Comparison of ENCODE assay signal across 1 cellular context in the genomic region with DNA sequence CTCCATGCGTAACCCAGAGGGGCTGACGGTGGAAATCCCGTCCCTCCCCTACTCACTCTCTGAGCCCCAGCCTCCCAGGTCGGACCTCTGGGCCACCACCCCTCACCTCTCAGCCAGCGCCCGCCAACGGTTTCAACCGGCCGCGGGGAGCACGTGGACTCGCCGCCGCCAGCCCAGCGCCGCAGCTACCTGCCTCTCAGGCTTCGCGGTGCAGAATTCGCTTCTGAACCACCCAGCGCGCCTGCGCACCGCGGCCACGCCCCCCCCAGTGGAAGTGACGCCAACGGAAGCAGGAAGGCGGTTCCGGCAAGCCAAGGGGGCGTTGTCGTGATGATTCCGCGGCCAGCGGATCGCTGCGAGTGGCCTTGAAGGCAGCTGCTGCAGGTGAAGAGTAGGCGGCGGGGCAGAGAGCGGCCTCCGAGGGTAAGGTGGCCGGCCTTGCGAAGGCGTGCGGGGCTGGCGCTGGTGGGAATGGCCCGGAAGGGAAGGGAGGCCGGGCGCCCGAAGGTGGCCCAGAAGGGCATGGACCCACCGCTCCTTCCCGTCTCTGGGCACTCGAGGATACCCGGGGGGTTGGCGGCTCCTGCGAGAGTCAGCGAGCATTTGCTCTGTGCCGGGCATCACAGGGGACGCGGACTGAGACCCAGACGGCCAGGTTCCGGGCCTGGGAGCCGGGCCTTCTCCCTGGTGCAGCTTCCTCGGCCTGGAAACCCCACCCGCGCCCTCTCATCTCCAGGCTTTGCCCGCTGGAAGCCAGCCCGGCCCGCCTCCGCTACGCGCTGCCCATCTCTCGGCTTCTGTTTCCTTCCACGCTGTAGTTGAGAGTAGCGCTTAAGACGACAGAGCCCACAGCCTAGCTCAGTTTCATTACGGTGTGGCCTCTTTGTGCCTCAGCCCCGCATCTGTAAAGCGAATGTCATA.
TF ChIP-seq lines count a peak whose summit lies in the region.

A gene with protein sequence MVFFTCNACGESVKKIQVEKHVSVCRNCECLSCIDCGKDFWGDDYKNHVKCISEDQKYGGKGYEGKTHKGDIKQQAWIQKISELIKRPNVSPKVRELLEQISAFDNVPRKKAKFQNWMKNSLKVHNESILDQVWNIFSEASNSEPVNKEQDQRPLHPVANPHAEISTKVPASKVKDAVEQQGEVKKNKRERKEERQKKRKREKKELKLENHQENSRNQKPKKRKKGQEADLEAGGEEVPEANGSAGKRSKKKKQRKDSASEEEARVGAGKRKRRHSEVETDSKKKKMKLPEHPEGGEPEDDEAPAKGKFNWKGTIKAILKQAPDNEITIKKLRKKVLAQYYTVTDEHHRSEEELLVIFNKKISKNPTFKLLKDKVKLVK (minus strand): TSS at position 225 of the 921 bp plus-strand sequence. CDS start 6,412 bp downstream, outside the sequence.
A gene with protein sequence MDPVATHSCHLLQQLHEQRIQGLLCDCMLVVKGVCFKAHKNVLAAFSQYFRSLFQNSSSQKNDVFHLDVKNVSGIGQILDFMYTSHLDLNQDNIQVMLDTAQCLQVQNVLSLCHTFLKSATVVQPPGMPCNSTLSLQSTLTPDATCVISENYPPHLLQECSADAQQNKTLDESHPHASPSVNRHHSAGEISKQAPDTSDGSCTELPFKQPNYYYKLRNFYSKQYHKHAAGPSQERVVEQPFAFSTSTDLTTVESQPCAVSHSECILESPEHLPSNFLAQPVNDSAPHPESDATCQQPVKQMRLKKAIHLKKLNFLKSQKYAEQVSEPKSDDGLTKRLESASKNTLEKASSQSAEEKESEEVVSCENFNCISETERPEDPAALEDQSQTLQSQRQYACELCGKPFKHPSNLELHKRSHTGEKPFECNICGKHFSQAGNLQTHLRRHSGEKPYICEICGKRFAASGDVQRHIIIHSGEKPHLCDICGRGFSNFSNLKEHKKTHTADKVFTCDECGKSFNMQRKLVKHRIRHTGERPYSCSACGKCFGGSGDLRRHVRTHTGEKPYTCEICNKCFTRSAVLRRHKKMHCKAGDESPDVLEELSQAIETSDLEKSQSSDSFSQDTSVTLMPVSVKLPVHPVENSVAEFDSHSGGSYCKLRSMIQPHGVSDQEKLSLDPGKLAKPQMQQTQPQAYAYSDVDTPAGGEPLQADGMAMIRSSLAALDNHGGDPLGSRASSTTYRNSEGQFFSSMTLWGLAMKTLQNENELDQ (plus strand): TSS at position 322 of the 921 bp plus-strand sequence. CDS start 9,695 bp downstream, outside the sequence.

TF ChIP-seq in K562, 482 proteins besides CTCF, POLR2A, EP300 and RAD21 (continued from another document and continues in another):
- no peak for TF ChIP-seq PPARD (CRISPR knock-in tag; IDR thresholded peaks at IDR 0.05)
- no peak for TF ChIP-seq ZNF76 (CRISPR knock-in tag; IDR thresholded peaks at IDR 0.05; ENCODE audit: borderline replicate concordance)
- TF ChIP-seq WHSC1 (IDR thresholded peaks at IDR 0.05; ENCODE audit: low read length) = no peak
- TF ChIP-seq, protein P1, sequence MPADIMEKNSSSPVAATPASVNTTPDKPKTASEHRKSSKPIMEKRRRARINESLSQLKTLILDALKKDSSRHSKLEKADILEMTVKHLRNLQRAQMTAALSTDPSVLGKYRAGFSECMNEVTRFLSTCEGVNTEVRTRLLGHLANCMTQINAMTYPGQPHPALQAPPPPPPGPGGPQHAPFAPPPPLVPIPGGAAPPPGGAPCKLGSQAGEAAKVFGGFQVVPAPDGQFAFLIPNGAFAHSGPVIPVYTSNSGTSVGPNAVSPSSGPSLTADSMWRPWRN (IDR thresholded peaks at IDR 0.05; ENCODE audit: low read depth) = no peak
- TF ChIP-seq, protein P2, sequence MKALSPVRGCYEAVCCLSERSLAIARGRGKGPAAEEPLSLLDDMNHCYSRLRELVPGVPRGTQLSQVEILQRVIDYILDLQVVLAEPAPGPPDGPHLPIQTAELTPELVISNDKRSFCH (CRISPR knock-in tag; IDR thresholded peaks at IDR 0.05) = no peak
- TF ChIP-seq, protein P2 (tag; IDR thresholded peaks at IDR 0.05) = no peak
- TF ChIP-seq JUN (IDR thresholded peaks at IDR 0.05; ENCODE audit: borderline replicate concordance, low read depth, low read length) = peak; percentile 45; the same call in 1 of the 2 replicates
- no peak for TF ChIP-seq JUN (CRISPR knock-in tag; IDR thresholded peaks at IDR 0.05; ENCODE audit: borderline replicate concordance)
- no peak for TF ChIP-seq NFE2L1 (tag; IDR thresholded peaks at IDR 0.05; ENCODE audit: borderline replicate concordance, low read depth)
- TF ChIP-seq, protein P3, sequence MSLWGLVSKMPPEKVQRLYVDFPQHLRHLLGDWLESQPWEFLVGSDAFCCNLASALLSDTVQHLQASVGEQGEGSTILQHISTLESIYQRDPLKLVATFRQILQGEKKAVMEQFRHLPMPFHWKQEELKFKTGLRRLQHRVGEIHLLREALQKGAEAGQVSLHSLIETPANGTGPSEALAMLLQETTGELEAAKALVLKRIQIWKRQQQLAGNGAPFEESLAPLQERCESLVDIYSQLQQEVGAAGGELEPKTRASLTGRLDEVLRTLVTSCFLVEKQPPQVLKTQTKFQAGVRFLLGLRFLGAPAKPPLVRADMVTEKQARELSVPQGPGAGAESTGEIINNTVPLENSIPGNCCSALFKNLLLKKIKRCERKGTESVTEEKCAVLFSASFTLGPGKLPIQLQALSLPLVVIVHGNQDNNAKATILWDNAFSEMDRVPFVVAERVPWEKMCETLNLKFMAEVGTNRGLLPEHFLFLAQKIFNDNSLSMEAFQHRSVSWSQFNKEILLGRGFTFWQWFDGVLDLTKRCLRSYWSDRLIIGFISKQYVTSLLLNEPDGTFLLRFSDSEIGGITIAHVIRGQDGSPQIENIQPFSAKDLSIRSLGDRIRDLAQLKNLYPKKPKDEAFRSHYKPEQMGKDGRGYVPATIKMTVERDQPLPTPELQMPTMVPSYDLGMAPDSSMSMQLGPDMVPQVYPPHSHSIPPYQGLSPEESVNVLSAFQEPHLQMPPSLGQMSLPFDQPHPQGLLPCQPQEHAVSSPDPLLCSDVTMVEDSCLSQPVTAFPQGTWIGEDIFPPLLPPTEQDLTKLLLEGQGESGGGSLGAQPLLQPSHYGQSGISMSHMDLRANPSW (CRISPR knock-in tag; IDR thresholded peaks at IDR 0.05) = no peak
- TF ChIP-seq, protein P4, sequence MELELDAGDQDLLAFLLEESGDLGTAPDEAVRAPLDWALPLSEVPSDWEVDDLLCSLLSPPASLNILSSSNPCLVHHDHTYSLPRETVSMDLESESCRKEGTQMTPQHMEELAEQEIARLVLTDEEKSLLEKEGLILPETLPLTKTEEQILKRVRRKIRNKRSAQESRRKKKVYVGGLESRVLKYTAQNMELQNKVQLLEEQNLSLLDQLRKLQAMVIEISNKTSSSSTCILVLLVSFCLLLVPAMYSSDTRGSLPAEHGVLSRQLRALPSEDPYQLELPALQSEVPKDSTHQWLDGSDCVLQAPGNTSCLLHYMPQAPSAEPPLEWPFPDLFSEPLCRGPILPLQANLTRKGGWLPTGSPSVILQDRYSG (tag; conservative IDR thresholded peaks at IDR 0.05; ENCODE audit: low read depth) = no peak
- no peak for TF ChIP-seq HNRNPUL1 (IDR thresholded peaks at IDR 0.05; ENCODE audit: low read length)
- TF ChIP-seq C11orf30 (IDR thresholded peaks at IDR 0.05; ENCODE audit: low read depth) = peak; percentile 70
- TF ChIP-seq, protein P5, sequence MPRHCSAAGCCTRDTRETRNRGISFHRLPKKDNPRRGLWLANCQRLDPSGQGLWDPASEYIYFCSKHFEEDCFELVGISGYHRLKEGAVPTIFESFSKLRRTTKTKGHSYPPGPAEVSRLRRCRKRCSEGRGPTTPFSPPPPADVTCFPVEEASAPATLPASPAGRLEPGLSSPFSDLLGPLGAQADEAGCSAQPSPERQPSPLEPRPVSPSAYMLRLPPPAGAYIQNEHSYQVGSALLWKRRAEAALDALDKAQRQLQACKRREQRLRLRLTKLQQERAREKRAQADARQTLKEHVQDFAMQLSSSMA (CRISPR knock-in tag; IDR thresholded peaks at IDR 0.05) = no peak
- TF ChIP-seq HDAC3 (IDR thresholded peaks at IDR 0.05; ENCODE audit: borderline replicate concordance, partially characterized antibody) = no peak
- peak; percentile 91 for TF ChIP-seq SUPT5H (IDR thresholded peaks at IDR 0.05)
- no peak for TF ChIP-seq PYGO2 (tag; IDR thresholded peaks at IDR 0.05)
- TF ChIP-seq SRF (CRISPR knock-in tag; IDR thresholded peaks at IDR 0.05) = 0 out of 4 replicates have a peak, but pooled peaks of 1 of the 2 experiments have one; percentile 4
- peak; percentile 81 for TF ChIP-seq ZNF263 (CRISPR knock-in tag; IDR thresholded peaks at IDR 0.05; ENCODE audit: borderline replicate concordance)
- 0 out of 2 replicates have a peak, but pooled peaks have one; percentile 47 for TF ChIP-seq IRF2 (CRISPR knock-in tag; IDR thresholded peaks at IDR 0.05)
- TF ChIP-seq SMARCB1 (IDR thresholded peaks at IDR 0.05; ENCODE audit: insufficient read length, low read depth) = no peak
- TF ChIP-seq SIN3A (IDR thresholded peaks at IDR 0.05; ENCODE audit: borderline replicate concordance in 2 of 2, control insufficient read depth in 1 of 2, low read depth in 2 of 2, low read length in 2 of 2) = peak; percentile 93 to 96; a peak in 3 of 4 replicates
- no peak for TF ChIP-seq ZNF444 (CRISPR knock-in tag; IDR thresholded peaks at IDR 0.05)
- peak in 1 of 3 experiments; percentile 18 for TF ChIP-seq YY1 (IDR thresholded peaks at IDR 0.05; ENCODE audit: borderline replicate concordance in 1 of 3, control insufficient read depth in 1 of 3, extremely low read depth in 1 of 3, insufficient read depth in 3 of 3, insufficient read length in 1 of 3, insufficient replicate concordance in 2 of 3, low read depth in 1 of 3, low read length in 2 of 3)
- TF ChIP-seq, protein P6, sequence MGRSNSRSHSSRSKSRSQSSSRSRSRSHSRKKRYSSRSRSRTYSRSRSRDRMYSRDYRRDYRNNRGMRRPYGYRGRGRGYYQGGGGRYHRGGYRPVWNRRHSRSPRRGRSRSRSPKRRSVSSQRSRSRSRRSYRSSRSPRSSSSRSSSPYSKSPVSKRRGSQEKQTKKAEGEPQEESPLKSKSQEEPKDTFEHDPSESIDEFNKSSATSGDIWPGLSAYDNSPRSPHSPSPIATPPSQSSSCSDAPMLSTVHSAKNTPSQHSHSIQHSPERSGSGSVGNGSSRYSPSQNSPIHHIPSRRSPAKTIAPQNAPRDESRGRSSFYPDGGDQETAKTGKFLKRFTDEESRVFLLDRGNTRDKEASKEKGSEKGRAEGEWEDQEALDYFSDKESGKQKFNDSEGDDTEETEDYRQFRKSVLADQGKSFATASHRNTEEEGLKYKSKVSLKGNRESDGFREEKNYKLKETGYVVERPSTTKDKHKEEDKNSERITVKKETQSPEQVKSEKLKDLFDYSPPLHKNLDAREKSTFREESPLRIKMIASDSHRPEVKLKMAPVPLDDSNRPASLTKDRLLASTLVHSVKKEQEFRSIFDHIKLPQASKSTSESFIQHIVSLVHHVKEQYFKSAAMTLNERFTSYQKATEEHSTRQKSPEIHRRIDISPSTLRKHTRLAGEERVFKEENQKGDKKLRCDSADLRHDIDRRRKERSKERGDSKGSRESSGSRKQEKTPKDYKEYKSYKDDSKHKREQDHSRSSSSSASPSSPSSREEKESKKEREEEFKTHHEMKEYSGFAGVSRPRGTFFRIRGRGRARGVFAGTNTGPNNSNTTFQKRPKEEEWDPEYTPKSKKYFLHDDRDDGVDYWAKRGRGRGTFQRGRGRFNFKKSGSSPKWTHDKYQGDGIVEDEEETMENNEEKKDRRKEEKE (IDR thresholded peaks at IDR 0.05; ENCODE audit: borderline replicate concordance in 1 of 2, control insufficient read depth in 1 of 2, low read depth in 2 of 2, low read length in 1 of 2) = no peak
- TF ChIP-seq, protein P7, sequence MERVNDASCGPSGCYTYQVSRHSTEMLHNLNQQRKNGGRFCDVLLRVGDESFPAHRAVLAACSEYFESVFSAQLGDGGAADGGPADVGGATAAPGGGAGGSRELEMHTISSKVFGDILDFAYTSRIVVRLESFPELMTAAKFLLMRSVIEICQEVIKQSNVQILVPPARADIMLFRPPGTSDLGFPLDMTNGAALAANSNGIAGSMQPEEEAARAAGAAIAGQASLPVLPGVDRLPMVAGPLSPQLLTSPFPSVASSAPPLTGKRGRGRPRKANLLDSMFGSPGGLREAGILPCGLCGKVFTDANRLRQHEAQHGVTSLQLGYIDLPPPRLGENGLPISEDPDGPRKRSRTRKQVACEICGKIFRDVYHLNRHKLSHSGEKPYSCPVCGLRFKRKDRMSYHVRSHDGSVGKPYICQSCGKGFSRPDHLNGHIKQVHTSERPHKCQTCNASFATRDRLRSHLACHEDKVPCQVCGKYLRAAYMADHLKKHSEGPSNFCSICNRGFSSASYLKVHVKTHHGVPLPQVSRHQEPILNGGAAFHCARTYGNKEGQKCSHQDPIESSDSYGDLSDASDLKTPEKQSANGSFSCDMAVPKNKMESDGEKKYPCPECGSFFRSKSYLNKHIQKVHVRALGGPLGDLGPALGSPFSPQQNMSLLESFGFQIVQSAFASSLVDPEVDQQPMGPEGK (CRISPR knock-in tag; IDR thresholded peaks at IDR 0.05; ENCODE audit: borderline replicate concordance) = no peak
- no peak for TF ChIP-seq STAG1 (CRISPR knock-in tag; IDR thresholded peaks at IDR 0.05; ENCODE audit: borderline replicate concordance)
- TF ChIP-seq RBBP5 (IDR thresholded peaks at IDR 0.05; ENCODE audit: borderline replicate concordance, insufficient read depth, low read length, poor library complexity, severe bottlenecking) = peak; percentile 86
- TF ChIP-seq TAF15 (IDR thresholded peaks at IDR 0.05; ENCODE audit: low read depth, low read length) = no peak
- 0 out of 2 replicates have a peak, but pooled peaks have one; percentile 29 for TF ChIP-seq SMARCE1 (IDR thresholded peaks at IDR 0.05)
- no peak for TF ChIP-seq NCOA4 (IDR thresholded peaks at IDR 0.05; ENCODE audit: partially characterized antibody)
- TF ChIP-seq, protein P8, sequence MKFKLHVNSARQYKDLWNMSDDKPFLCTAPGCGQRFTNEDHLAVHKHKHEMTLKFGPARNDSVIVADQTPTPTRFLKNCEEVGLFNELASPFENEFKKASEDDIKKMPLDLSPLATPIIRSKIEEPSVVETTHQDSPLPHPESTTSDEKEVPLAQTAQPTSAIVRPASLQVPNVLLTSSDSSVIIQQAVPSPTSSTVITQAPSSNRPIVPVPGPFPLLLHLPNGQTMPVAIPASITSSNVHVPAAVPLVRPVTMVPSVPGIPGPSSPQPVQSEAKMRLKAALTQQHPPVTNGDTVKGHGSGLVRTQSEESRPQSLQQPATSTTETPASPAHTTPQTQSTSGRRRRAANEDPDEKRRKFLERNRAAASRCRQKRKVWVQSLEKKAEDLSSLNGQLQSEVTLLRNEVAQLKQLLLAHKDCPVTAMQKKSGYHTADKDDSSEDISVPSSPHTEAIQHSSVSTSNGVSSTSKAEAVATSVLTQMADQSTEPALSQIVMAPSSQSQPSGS (CRISPR knock-in tag; IDR thresholded peaks at IDR 0.05) = no peak
- no peak for TF ChIP-seq CBX2 (IDR thresholded peaks at IDR 0.05; ENCODE audit: insufficient read depth, low read length, poor library complexity, severe bottlenecking)
- TF ChIP-seq CREM (IDR thresholded peaks at IDR 0.05; ENCODE audit: low read depth) = peak; percentile 96
- TF ChIP-seq FOXK2 (conservative IDR thresholded peaks at IDR 0.05 in 1 of 2, IDR thresholded peaks at IDR 0.05 in 1 of 2; ENCODE audit: low read depth in 2 of 2) = peak; percentile 72 to 75
- peak; percentile 97 to 98 for TF ChIP-seq NRF1 (conservative IDR thresholded peaks at IDR 0.05 in 1 of 2, IDR thresholded peaks at IDR 0.05 in 1 of 2)
- TF ChIP-seq, protein P9, sequence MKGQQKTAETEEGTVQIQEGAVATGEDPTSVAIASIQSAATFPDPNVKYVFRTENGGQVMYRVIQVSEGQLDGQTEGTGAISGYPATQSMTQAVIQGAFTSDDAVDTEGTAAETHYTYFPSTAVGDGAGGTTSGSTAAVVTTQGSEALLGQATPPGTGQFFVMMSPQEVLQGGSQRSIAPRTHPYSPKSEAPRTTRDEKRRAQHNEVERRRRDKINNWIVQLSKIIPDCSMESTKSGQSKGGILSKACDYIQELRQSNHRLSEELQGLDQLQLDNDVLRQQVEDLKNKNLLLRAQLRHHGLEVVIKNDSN (CRISPR knock-in tag; IDR thresholded peaks at IDR 0.05) = peak; percentile 81
- TF ChIP-seq CCAR2 (IDR thresholded peaks at IDR 0.05; ENCODE audit: low read depth, low read length) = no peak
- TF ChIP-seq PHTF2 (CRISPR knock-in tag; IDR thresholded peaks at IDR 0.05) = no peak
